ENCODE assay signal across 34 cellular contexts in genomic region chr21:41857771-41858300, GRCh38.
"Had no signal": no experiment of that assay in that cellular context is flagged by ENCODE, and none has a peak within 500 bp of the region (broad histone marks: within the 10 kb centered on the region; RNA-seq: fewer than 3 reads in every experiment).

No MANE protein-coding gene starts in this region.

- H3K4me1 ChIP-seq: parathyroid adenoma, testis, uterus had no signal

- H3K36me3 ChIP-seq: uterus had no signal

- H3K4me3 ChIP-seq: right atrium auricular region, smooth muscle cell, testis, uterus had no signal

- H3K27ac ChIP-seq: parathyroid adenoma, right atrium auricular region, testis, uterus, WERI-Rb-1 had no signal

- H3K27me3 Mint-ChIP-seq: activated CD4-positive, alpha-beta memory T cell treated with anti-CD3 and anti-CD28 coated beads, Interleukin-2, amount 10 ng/mL, durations not matched to agents 7 days and 5 days; activated CD4-positive, alpha-beta T cell treated with anti-CD3 and anti-CD28 coated beads, Interleukin-2, amount 10 ng/mL, durations not matched to agents 7 days and 5 days; activated CD8-positive, alpha-beta memory T cell treated with anti-CD3 and anti-CD28 coated beads, Interleukin-2, amount 10 ng/mL, durations not matched to agents 7 days and 5 days; activated naive CD4-positive, alpha-beta T cell treated with anti-CD3 and anti-CD28 coated beads, Interleukin-2, amount 50 U/mL, for 24 hours; activated naive CD8-positive, alpha-beta T cell treated with anti-CD3 and anti-CD28 coated beads, Interleukin-2, amount 50 U/mL, for 24 hours; dendritic cell treated with granulocyte-macrophage colony-stimulating factor and Interleukin-4, amounts not matched to agents 40 ng/mL and 50 ng/mL, for 4 days; naive B cell had no signal

- H3K4me3 Mint-ChIP-seq: activated CD4-positive, alpha-beta memory T cell treated with anti-CD3 and anti-CD28 coated beads, Interleukin-2, amount 10 ng/mL, durations not matched to agents 7 days and 5 days; activated CD4-positive, alpha-beta T cell treated with anti-CD3 and anti-CD28 coated beads, Interleukin-2, amount 10 ng/mL, durations not matched to agents 7 days and 5 days; activated CD8-positive, alpha-beta memory T cell treated with anti-CD3 and anti-CD28 coated beads, Interleukin-2, amount 10 ng/mL, durations not matched to agents 7 days and 5 days; activated naive CD4-positive, alpha-beta T cell treated with anti-CD3 and anti-CD28 coated beads, Interleukin-2, amount 50 U/mL, for 24 hours; activated naive CD8-positive, alpha-beta T cell treated with anti-CD3 and anti-CD28 coated beads, Interleukin-2, amount 50 U/mL, for 24 hours; dendritic cell treated with granulocyte-macrophage colony-stimulating factor and Interleukin-4, amounts not matched to agents 40 ng/mL and 50 ng/mL, for 4 days; endodermal cell; immature natural killer cell; mesothelial cell of epicardium; naive B cell; T-helper 1 cell treated with Interleukin-12 subunit alpha and Interleukin-12 subunit beta and Interleukin-4 antibody, amounts not matched to agents 30 μg/mL and 1 μg/mL, for 36 hours had no signal

- H3K4me1 Mint-ChIP-seq: activated CD4-positive, alpha-beta memory T cell treated with anti-CD3 and anti-CD28 coated beads, Interleukin-2, amount 10 ng/mL, durations not matched to agents 7 days and 5 days; activated naive CD4-positive, alpha-beta T cell treated with anti-CD3 and anti-CD28 coated beads, Interleukin-2, amount 50 U/mL, for 24 hours; endodermal cell had no signal

- H3K9me3 ChIP-seq: right atrium auricular region, testis, uterus had no signal

- H3K27ac Mint-ChIP-seq: activated CD4-positive, alpha-beta memory T cell treated with anti-CD3 and anti-CD28 coated beads, Interleukin-2, amount 10 ng/mL, durations not matched to agents 7 days and 5 days; activated CD4-positive, alpha-beta T cell treated with anti-CD3 and anti-CD28 coated beads, Interleukin-2, amount 10 ng/mL, durations not matched to agents 7 days and 5 days; activated CD8-positive, alpha-beta memory T cell treated with anti-CD3 and anti-CD28 coated beads, Interleukin-2, amount 10 ng/mL, durations not matched to agents 7 days and 5 days; activated naive CD4-positive, alpha-beta T cell treated with anti-CD3 and anti-CD28 coated beads, Interleukin-2, amount 50 U/mL, for 24 hours; activated naive CD8-positive, alpha-beta T cell treated with anti-CD3 and anti-CD28 coated beads, Interleukin-2, amount 50 U/mL, for 24 hours; dendritic cell treated with granulocyte-macrophage colony-stimulating factor and Interleukin-4, amounts not matched to agents 40 ng/mL and 50 ng/mL, for 4 days; endodermal cell; immature natural killer cell; mesothelial cell of epicardium; T-helper 1 cell treated with Interleukin-12 subunit alpha and Interleukin-12 subunit beta and Interleukin-4 antibody, amounts not matched to agents 30 μg/mL and 1 μg/mL, for 36 hours had no signal

- ATAC-seq: activated CD8-positive, alpha-beta memory T cell treated with anti-CD3 and anti-CD28 coated beads, Interleukin-2, amount 10 ng/mL, durations not matched to agents 7 days and 5 days; activated naive CD8-positive, alpha-beta T cell treated with anti-CD3 and anti-CD28 coated beads, Interleukin-2, amount 50 U/mL, for 24 hours; esophagus mucosa; left colon; stimulated activated naive CD8-positive, alpha-beta T cell treated with anti-CD3 and anti-CD28 coated beads, Interleukin-15, Interleukin-2, amounts not matched to agents 100 U/mL and 50 U/mL, for 24 hours had no signal

- H3K9me3 Mint-ChIP-seq: activated CD4-positive, alpha-beta memory T cell treated with anti-CD3 and anti-CD28 coated beads, Interleukin-2, amount 10 ng/mL, durations not matched to agents 7 days and 5 days; activated CD4-positive, alpha-beta T cell treated with anti-CD3 and anti-CD28 coated beads, Interleukin-2, amount 10 ng/mL, durations not matched to agents 7 days and 5 days; activated naive CD4-positive, alpha-beta T cell treated with anti-CD3 and anti-CD28 coated beads, Interleukin-2, amount 50 U/mL, for 24 hours; activated naive CD8-positive, alpha-beta T cell treated with anti-CD3 and anti-CD28 coated beads, Interleukin-2, amount 50 U/mL, for 24 hours; dendritic cell treated with granulocyte-macrophage colony-stimulating factor and Interleukin-4, amounts not matched to agents 40 ng/mL and 50 ng/mL, for 4 days; endodermal cell; immature natural killer cell; mesothelial cell of epicardium; naive B cell; T-helper 1 cell treated with Interleukin-12 subunit alpha and Interleukin-12 subunit beta and Interleukin-4 antibody, amounts not matched to agents 30 μg/mL and 1 μg/mL, for 36 hours had no signal

- DNase-seq: activated CD4-positive, alpha-beta memory T cell treated with anti-CD3 and anti-CD28 coated beads, Interleukin-2, amount 10 ng/mL, durations not matched to agents 7 days and 5 days; activated CD4-positive, alpha-beta T cell treated with anti-CD3 and anti-CD28 coated beads, Interleukin-2, amount 10 ng/mL, durations not matched to agents 7 days and 5 days; activated CD4-positive, CD25-positive, alpha-beta regulatory T cell treated with anti-CD3 and anti-CD28 coated beads, Interleukin-2, amount 50 U/mL, for 72 hours; activated CD8-positive, alpha-beta memory T cell treated with anti-CD3 and anti-CD28 coated beads, Interleukin-2, amount 10 ng/mL, durations not matched to agents 7 days and 5 days; activated gamma-delta T cell; activated naive CD8-positive, alpha-beta T cell treated with anti-CD3 and anti-CD28 coated beads, Interleukin-2, amount 50 U/mL, for 24 hours; activated T-cell treated with anti-CD3 and anti-CD28 coated beads, Interleukin-2, amount 50 U/mL, for 48 hours; amygdala; central memory CD4-positive, alpha-beta T cell; endodermal cell; foreskin fibroblast; hypothalamus; immature natural killer cell; kidney; left colon; naive B cell; nucleus accumbens; stimulated activated CD4-positive, alpha-beta T cell treated with anti-CD3 and anti-CD28 coated beads, Interleukin-15, amount 100 ng/mL, for 24 hours; stimulated activated CD4-positive, alpha-beta T cell treated with anti-CD3 and anti-CD28 coated beads, Interleukin-2, amount 100 ng/mL, for 24 hours; stimulated activated naive CD8-positive, alpha-beta T cell treated with anti-CD3 and anti-CD28 coated beads, Interleukin-15, Interleukin-2, amounts not matched to agents 100 U/mL and 50 U/mL, for 24 hours; SW 1271; T1000; testis; trophoblast cell; uterus; WERI-Rb-1 had no signal
